ENCODE assay signal across 8 cellular contexts in the genomic region with DNA sequence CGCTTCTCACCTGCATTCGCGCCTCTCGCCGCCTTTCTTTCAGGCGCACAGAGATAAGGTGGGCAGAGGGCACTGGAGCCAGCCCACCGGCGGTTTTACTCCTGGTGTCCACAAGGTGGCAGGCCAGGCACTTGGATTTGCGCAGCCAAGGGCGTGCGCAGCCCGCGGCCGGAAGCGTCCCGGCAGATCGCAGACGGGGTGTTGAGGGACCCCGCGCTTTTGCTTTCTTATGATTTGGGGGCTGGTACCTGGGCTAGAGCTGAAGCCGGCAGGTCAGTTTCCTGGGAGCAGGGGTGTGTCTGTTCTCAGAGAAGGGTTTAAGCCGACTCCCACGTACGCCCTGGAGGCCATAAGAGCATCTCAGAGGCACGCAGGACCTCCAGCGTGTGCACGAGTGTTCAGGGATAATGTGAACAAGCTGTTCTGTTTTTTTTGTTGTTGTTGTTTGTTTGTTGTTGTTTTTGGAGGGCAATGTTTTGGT.
DNase-seq lines count a peak whose midpoint lies in the region; ATAC-seq and TF ChIP-seq lines count a peak whose summit lies in the region.

No MANE protein-coding gene starts in this region.

- peak overlapping the region; percentile 82 to 92 (median 85) for H3K4me3 Mint-ChIP-seq in CD8-positive, alpha-beta memory T cell
- H3K4me3 Mint-ChIP-seq in activated CD8-positive, alpha-beta memory T cell treated with anti-CD3 and anti-CD28 coated beads, Interleukin-2, amount 10 ng/mL, durations not matched to agents 7 days and 5 days, result peak overlapping the region; percentile 78

- H3K27me3 ChIP-seq in CD8-positive, alpha-beta memory T cell (ENCODE audit: insufficient read depth, low read length, poor library complexity, severe bottlenecking), result peaks cover 3% of the 10 kb centered on the region
- peaks cover 6 to 10% of the 10 kb centered on the region in 2 donors for H3K27me3 ChIP-seq in mucosa of rectum (ENCODE audit: control insufficient read depth in 2 of 2, insufficient read depth in 2 of 2, low read length in 2 of 2)

- peak; percentile 100 for ATAC-seq in GM19455 (IDR thresholded peaks at IDR 0.05; ENCODE audit: unreplicated experiment)
- ATAC-seq in HG03571 (IDR thresholded peaks at IDR 0.05; ENCODE audit: unreplicated experiment), result peak; percentile 99
- peak; percentile 99 for ATAC-seq in activated CD8-positive, alpha-beta memory T cell treated with anti-CD3 and anti-CD28 coated beads, Interleukin-2, amount 10 ng/mL, durations not matched to agents 7 days and 5 days

- H3K4me1 Mint-ChIP-seq in CD8-positive, alpha-beta memory T cell, result peaks cover 16 to 19% (median 16%) of the 10 kb centered on the region in 3 donors
- peaks cover 22% of the 10 kb centered on the region for H3K4me1 Mint-ChIP-seq in activated CD8-positive, alpha-beta memory T cell treated with anti-CD3 and anti-CD28 coated beads, Interleukin-2, amount 10 ng/mL, durations not matched to agents 7 days and 5 days

- peak overlapping the region in 7 of 8 donors; percentile 9 to 93 (median 76) for H3K27ac Mint-ChIP-seq in CD8-positive, alpha-beta memory T cell
- H3K27ac Mint-ChIP-seq in activated CD8-positive, alpha-beta memory T cell treated with anti-CD3 and anti-CD28 coated beads, Interleukin-2, amount 10 ng/mL, durations not matched to agents 7 days and 5 days, result peak overlapping the region; percentile 36

- POLR2A ChIA-PET in CD8-positive, alpha-beta memory T cell (lab: Charles Lee), result no interaction called here

- no peak overlapping the region for H3K9ac ChIP-seq in mucosa of rectum (ENCODE audit: low read depth in 1 of 2, low read length in 2 of 2)

- H3K4me1 ChIP-seq in CD8-positive, alpha-beta memory T cell (ENCODE audit: insufficient read depth, low read length), result peaks cover 11% of the 10 kb centered on the region
- peaks cover 0 to 3% of the 10 kb centered on the region in 2 donors for H3K4me1 ChIP-seq in mucosa of rectum (ENCODE audit: control insufficient read depth in 2 of 2, insufficient read depth in 2 of 2, low read length in 2 of 2)

- no peaks in the 10 kb centered on the region for H3K9me3 Mint-ChIP-seq in CD8-positive, alpha-beta memory T cell
- no peaks in the 10 kb centered on the region for H3K9me3 Mint-ChIP-seq in activated CD8-positive, alpha-beta memory T cell treated with anti-CD3 and anti-CD28 coated beads, Interleukin-2, amount 10 ng/mL, durations not matched to agents 7 days and 5 days (ENCODE audit: low read depth)

- peak; percentile 58 to 83 (median 72) for DNase-seq in CD8-positive, alpha-beta memory T cell
- DNase-seq in NCI-H82 treated with DMSO at 0.1 percent for 48 hours (lab: John Stamatoyannopoulos, UW; ENCODE audit: unreplicated experiment) (peak; percentile 7), epithelial cell of esophagus (ENCODE audit: low read depth) (peak; percentile 68)
- peak; percentile 88 for DNase-seq in activated CD8-positive, alpha-beta memory T cell treated with anti-CD3 and anti-CD28 coated beads, Interleukin-2, amount 10 ng/mL, durations not matched to agents 7 days and 5 days
- peak; percentile 91 for DNase-seq in stimulated activated CD8-positive, alpha-beta memory T cell treated with anti-CD3 and anti-CD28 coated beads, Interleukin-4, amount 100 ng/mL, for 48 hours

- CTCF ChIA-PET in CD8-positive, alpha-beta memory T cell (lab: Charles Lee), result interaction anchor here (0.6 to 3.2 kb wide), 18 partner anchors 9 to 1421 kb away, joined by 3 to 25 read pairs (median 4); no protein-coding TSS in a partner anchor
- CTCF ChIA-PET in activated CD8-positive, alpha-beta memory T cell treated with anti-CD3 and anti-CD28 coated beads, Interleukin-2, amount 10 ng/mL, durations not matched to agents 7 days and 5 days (lab: Charles Lee), result interaction anchor here (0.6 to 3.3 kb wide), 13 partner anchors 12 to 1415 kb away, joined by 3 to 17 read pairs (median 3); no protein-coding TSS in a partner anchor

- peak overlapping the region; percentile 55 for H3K4me3 ChIP-seq in CD8-positive, alpha-beta memory T cell (ENCODE audit: low read length)
- H3K4me3 ChIP-seq in epithelial cell of esophagus (ENCODE audit: low read length), result peak overlapping the region; percentile 46
- H3K4me3 ChIP-seq in mucosa of rectum (ENCODE audit: low read length in 2 of 2), result peak overlapping the region; percentile 59 to 72

- H3K9me3 ChIP-seq in CD8-positive, alpha-beta memory T cell (ENCODE audit: low read length), result no peaks in the 10 kb centered on the region
- H3K9me3 ChIP-seq in mucosa of rectum (ENCODE audit: control insufficient read depth in 2 of 2, low read length in 2 of 2), result no peaks in the 10 kb centered on the region

- H3K27ac ChIP-seq in CD8-positive, alpha-beta memory T cell (ENCODE audit: low read depth, low read length), result no peak overlapping the region
- no peak overlapping the region for H3K27ac ChIP-seq in mucosa of rectum (ENCODE audit: low read depth in 2 of 2, low read length in 2 of 2)

- H3K36me3 ChIP-seq in CD8-positive, alpha-beta memory T cell (ENCODE audit: insufficient read depth, low read length), result no peaks in the 10 kb centered on the region
- no peaks in the 10 kb centered on the region for H3K36me3 ChIP-seq in mucosa of rectum (ENCODE audit: control insufficient read depth in 2 of 2, insufficient read depth in 2 of 2, low read length in 2 of 2)

- peaks cover 23 to 59% of the 10 kb centered on the region in 2 donors for H3K27me3 Mint-ChIP-seq in CD8-positive, alpha-beta memory T cell
- H3K27me3 Mint-ChIP-seq in activated CD8-positive, alpha-beta memory T cell treated with anti-CD3 and anti-CD28 coated beads, Interleukin-2, amount 10 ng/mL, durations not matched to agents 7 days and 5 days, result peaks cover 72% of the 10 kb centered on the region

- H3K36me3 Mint-ChIP-seq in CD8-positive, alpha-beta memory T cell, result no peaks in the 10 kb centered on the region
- no peaks in the 10 kb centered on the region for H3K36me3 Mint-ChIP-seq in activated CD8-positive, alpha-beta memory T cell treated with anti-CD3 and anti-CD28 coated beads, Interleukin-2, amount 10 ng/mL, durations not matched to agents 7 days and 5 days

- TF ChIP-seq CTCF in epithelial cell of esophagus (IDR thresholded peaks at IDR 0.05; ENCODE audit: insufficient read depth, low read depth, low read length, missing control alignments), result peak; percentile 80

Comparison
In these comparisons a context has a peak if more than half of its experiments do, and no peak if none do; other contexts are left out.
1. DNase-seq: peak in every context shown above with its lines; median percentile 91 in stimulated activated CD8-positive, alpha-beta memory T cell treated with anti-CD3 and anti-CD28 coated beads, Interleukin-4, amount 100 ng/mL, for 48 hours; 88 in activated CD8-positive, alpha-beta memory T cell treated with anti-CD3 and anti-CD28 coated beads, Interleukin-2, amount 10 ng/mL, durations not matched to agents 7 days and 5 days; 72 in CD8-positive, alpha-beta memory T cell; 68 in epithelial cell of esophagus; 7 in NCI-H82 treated with DMSO at 0.1 percent for 48 hours.